Comparison of ENCODE assay signal across 19 cellular contexts in genomic region chr1:43890815-43891214, GRCh38. TPM values are rescaled to one million over a fixed set of nuclear protein-coding genes. Genes with fewer than 3 reads are reported as not detected.
A peak's percentile ranks its signal among the peaks of the same experiment; 100 is the strongest.
DNase-seq lines count a peak whose midpoint lies in the region; ATAC-seq, FAIRE-seq and TF ChIP-seq lines count a peak whose summit lies in the region.
"Had no signal": no experiment of that assay in that cellular context is flagged by ENCODE, and none has a peak within 500 bp of the region (broad histone marks: within the 10 kb centered on the region; RNA-seq: fewer than 3 reads in every experiment).

No MANE protein-coding gene starts in this region.

- no peak overlapping the region for H3K4me2 ChIP-seq in IMR-90 (ENCODE audit: low read depth, low read length)
- H3K4me2 ChIP-seq: A549 had no signal

- TF ChIP-seq RAD21 in IMR-90 (IDR thresholded peaks at IDR 0.05; ENCODE audit: low read length): no peak

- H3K9ac ChIP-seq in IMR-90 (ENCODE audit: low read depth, low read length): no peak overlapping the region

- peaks cover 0 to 2% (median 0%) of the 10 kb centered on the region in 7 donors for H3K4me1 Mint-ChIP-seq in naive thymus-derived CD4-positive, alpha-beta T cell

- no peaks in the 10 kb centered on the region for H3K9me3 Mint-ChIP-seq in naive thymus-derived CD4-positive, alpha-beta T cell

- no peak for FAIRE-seq in bronchial epithelial cell (lab: Jason Lieb, UNC)
- FAIRE-seq: A549, GM12892 had no signal

- H3K27ac ChIP-seq in IMR-90 (ENCODE audit: insufficient read depth, low read length): no peak overlapping the region
- H3K27ac ChIP-seq in naive thymus-derived CD4-positive, alpha-beta T cell (ENCODE audit: low read depth, low read length): no peak overlapping the region
- H3K27ac ChIP-seq: A549 had no signal

- no peak overlapping the region for H2AK9ac ChIP-seq in IMR-90 (replicated peaks; ENCODE audit: low read depth, low read length, poor library complexity)

- H3K9me1 ChIP-seq in IMR-90 (ENCODE audit: insufficient read depth, low read length): peaks cover 6% of the 10 kb centered on the region; the same call in 1 of the 2 replicates

- H3K27me3 ChIP-seq in IMR-90 (ENCODE audit: control insufficient read depth, insufficient read depth, low read length) (no peaks in the 10 kb centered on the region), bronchial epithelial cell (ENCODE audit: control insufficient read depth, insufficient read depth, low read length) (no peaks in the 10 kb centered on the region)
- H3K27me3 ChIP-seq in naive thymus-derived CD4-positive, alpha-beta T cell (ENCODE audit: control insufficient read depth in 2 of 2, insufficient read depth in 2 of 2, low read length in 2 of 2): no peaks in the 10 kb centered on the region

- no peak for TF ChIP-seq POLR2A in IMR-90 (IDR thresholded peaks at IDR 0.05; ENCODE audit: low read depth, low read length)

- BruUV-seq in IMR-90 (replicated peaks; lab: Mats Ljungman, UMichigan): no TSS peak

- H4K20me1 ChIP-seq in IMR-90 (ENCODE audit: insufficient read depth, low read length): 0 out of 2 replicates have a peak, but pooled peaks cover 4% of the 10 kb centered on the region

- H3K4ac ChIP-seq in IMR-90 (ENCODE audit: low read depth, low read length): no peak overlapping the region

- H2BK20ac ChIP-seq in IMR-90 (ENCODE audit: low read depth, low read length): no peak overlapping the region

- dilution Hi-C loops in IMR-90 (cut with HindIII; ENCODE audit: low sequenced_read_pairs, unreplicated experiment): no loop called here

- H3K4me3 Mint-ChIP-seq in naive thymus-derived CD4-positive, alpha-beta T cell: no peak overlapping the region

- H3K14ac ChIP-seq in IMR-90 (replicated peaks; ENCODE audit: low read depth, low read length): no peak overlapping the region

- no peaks in the 10 kb centered on the region for H3K9me3 ChIP-seq in IMR-90 (ENCODE audit: control insufficient read depth, insufficient read depth, low read length)
- H3K9me3 ChIP-seq in naive thymus-derived CD4-positive, alpha-beta T cell (ENCODE audit: control insufficient read depth in 2 of 3, low read length in 3 of 3): no peaks in the 10 kb centered on the region
- H3K9me3 ChIP-seq: A549 had no signal

- H3K36me3 Mint-ChIP-seq in naive thymus-derived CD4-positive, alpha-beta T cell: peaks cover 0 to 22% (median 11%) of the 10 kb centered on the region in 5 donors

- H2AFZ ChIP-seq in IMR-90 (replicated peaks; ENCODE audit: low read length, poor library complexity): no peak overlapping the region

- H4K8ac ChIP-seq in IMR-90 (ENCODE audit: low read depth in 2 of 2, low read length in 2 of 2): no peak overlapping the region

- H3K4me3 ChIP-seq in IMR-90 (ENCODE audit: insufficient read depth, low read depth, low read length) (no peak overlapping the region), bronchial epithelial cell (ENCODE audit: low read depth, low read length) (no peak overlapping the region)
- no peak overlapping the region for H3K4me3 ChIP-seq in naive thymus-derived CD4-positive, alpha-beta T cell (ENCODE audit: low read length)
- H3K4me3 ChIP-seq: A549 had no signal

- peaks cover 0 to 6% of the 10 kb centered on the region in 2 experiments; a peak in 1 of 4 replicates for H3K79me1 ChIP-seq in IMR-90 (ENCODE audit: low read depth in 1 of 2, low read length in 2 of 2)

- no peak overlapping the region for H2BK5ac ChIP-seq in IMR-90 (ENCODE audit: low read depth, low read length, poor library complexity, severe bottlenecking)

- in situ Hi-C loops in IMR-90 (cut with MboI; ENCODE audit: low sequenced_read_pairs): no loop called here

- no peak overlapping the region for H2BK15ac ChIP-seq in IMR-90 (ENCODE audit: low read depth, low read length)

- no peak overlapping the region for H3K18ac ChIP-seq in IMR-90 (ENCODE audit: low read depth, low read length)

- no peak overlapping the region for H3K27ac Mint-ChIP-seq in naive thymus-derived CD4-positive, alpha-beta T cell

- DNase-seq in EH (ENCODE audit: low read depth) (peak; percentile 40), IMR-90 (peak; percentile 28), bronchial epithelial cell (ENCODE audit: low read depth) (peak; percentile 48), glomerular endothelial cell (ENCODE audit: extremely low read depth, low read depth, low spot score) (peak; percentile 9), iPS-NIHi11 (ENCODE audit: low spot score) (no peak)
- DNase-seq in naive thymus-derived CD4-positive, alpha-beta T cell: no peak
- DNase-seq in activated T-cell treated with anti-CD3 and anti-CD28 coated beads, Interleukin-2, amount 50 U/mL, for 48 hours: no peak
- DNase-seq: C1 segment of cervical spinal cord; DND-41; H7; Kasumi-1; NCI-H1417; NCI-H1930; NCI-H526 treated with DMSO at 0.1 percent for 48 hours; NK-92 treated with Interleukin-12 subunit alpha and Interleukin-12 subunit beta, amount 100 ng/mL, for 24 hours; RPMI8226 had no signal

- H3K23ac ChIP-seq in IMR-90 (ENCODE audit: low read depth, low read length): no peak overlapping the region

- H2AK5ac ChIP-seq in IMR-90 (ENCODE audit: low read depth, low read length): no peak overlapping the region

- no peak for ATAC-seq in IMR-90 (ENCODE audit: low read depth)
- ATAC-seq in naive thymus-derived CD4-positive, alpha-beta T cell: no peak
- ATAC-seq: A549 had no signal

- no peak overlapping the region for H2BK120ac ChIP-seq in IMR-90 (ENCODE audit: low read depth, low read length)

- H3K56ac ChIP-seq in IMR-90 (ENCODE audit: extremely low read depth, insufficient read depth, low read length): no peak overlapping the region

- H4K91ac ChIP-seq in IMR-90 (ENCODE audit: insufficient read depth, low read depth, low read length): no peak overlapping the region

- CTCF ChIA-PET in IMR-90 (lab: Yijun Ruan, JAX): no interaction called here
- CTCF ChIA-PET in naive thymus-derived CD4-positive, alpha-beta T cell (lab: Charles Lee): no interaction called here

- H4K5ac ChIP-seq in IMR-90 (ENCODE audit: low read depth, low read length): no peak overlapping the region

- no peak for TF ChIP-seq CTCF in IMR-90 (conservative IDR thresholded peaks at IDR 0.05; ENCODE audit: low read depth, low read length)
- no peak for TF ChIP-seq CTCF in bronchial epithelial cell (IDR thresholded peaks at IDR 0.05; ENCODE audit: insufficient read depth, low read length, severe bottlenecking)

- intact Hi-C loops in IMR-90 (cut with micrococcal nuclease): no loop called here
- intact Hi-C loops in naive thymus-derived CD4-positive, alpha-beta T cell (cut with micrococcal nuclease): no loop called here

- no peaks in the 10 kb centered on the region for H3K27me3 Mint-ChIP-seq in naive thymus-derived CD4-positive, alpha-beta T cell

- H3K36me3 ChIP-seq in IMR-90 (ENCODE audit: control insufficient read depth, insufficient read depth, low read length) (peaks cover 5% of the 10 kb centered on the region; the same call in 1 of the 2 replicates), bronchial epithelial cell (ENCODE audit: control insufficient read depth, insufficient read depth, low read length) (peaks cover 1% of the 10 kb centered on the region)
- H3K36me3 ChIP-seq in naive thymus-derived CD4-positive, alpha-beta T cell (ENCODE audit: control insufficient read depth in 2 of 3, insufficient read depth in 3 of 3, low read length in 3 of 3): peaks cover 0 to 29% (median 0%) of the 10 kb centered on the region in 3 experiments

- POLR2A ChIA-PET in IMR-90 (lab: Charles Lee; ENCODE audit: unreplicated experiment): no interaction called here
- POLR2A ChIA-PET in naive thymus-derived CD4-positive, alpha-beta T cell (lab: Charles Lee): no interaction called here

- no peaks in the 10 kb centered on the region for H3K4me1 ChIP-seq in IMR-90 (ENCODE audit: control insufficient read depth, insufficient read depth, low read length)
- H3K4me1 ChIP-seq in naive thymus-derived CD4-positive, alpha-beta T cell (ENCODE audit: control insufficient read depth in 2 of 2, insufficient read depth in 2 of 2, low read length in 2 of 2): no peaks in the 10 kb centered on the region
- H3K4me1 ChIP-seq: A549 had no signal

- WGBS in IMR-90 (ENCODE audit: extremely low coverage in 2 of 2, insufficient read length in 1 of 2), 2 experiments: 94% methylated on average over 2 of the region's 5 CpGs; no CpG with 5 or more reads in 1 of the 2 experiments

TF ChIP-seq in IMR-90, 13 proteins besides CTCF, POLR2A, EP300 and RAD21 (continues in another document):
- TF ChIP-seq MXI1 (IDR thresholded peaks at IDR 0.05; ENCODE audit: borderline replicate concordance, low read depth, low read length): no peak
- TF ChIP-seq RFX5 (IDR thresholded peaks at IDR 0.05; ENCODE audit: low read depth, low read length): no peak
- no peak for TF ChIP-seq SMC3 (IDR thresholded peaks at IDR 0.05; ENCODE audit: low read depth, low read length)
- no peak for TF ChIP-seq BHLHE40 (IDR thresholded peaks at IDR 0.05; ENCODE audit: low read depth, low read length)
- no peak for TF ChIP-seq FOS (IDR thresholded peaks at IDR 0.05; ENCODE audit: low read depth, low read length)
- TF ChIP-seq MAZ (IDR thresholded peaks at IDR 0.05; ENCODE audit: borderline replicate concordance, low read depth, low read length): no peak
- no peak for TF ChIP-seq RCOR1 (IDR thresholded peaks at IDR 0.05; ENCODE audit: insufficient replicate concordance, low read length)
- no peak for TF ChIP-seq CHD1 (IDR thresholded peaks at IDR 0.05; ENCODE audit: low read depth, low read length)

RNA-seq across cellular contexts. Expression of gene ARTN, which starts 42.8 kb away (rescaled TPM):
- total RNA-seq in IMR-90 (2012; rRNA removed) (not detected in 2 replicates), bronchial epithelial cell (8.7 and 20.1 TPM in 2 replicates), glomerular endothelial cell (0.88 TPM in 1 of 2 replicates, not detected in the other)
- polyA plus RNA-seq in IMR-90 (2012; rRNA removed): 0.23 and 0.29 TPM in 2 replicates
- polyA plus RNA-seq in IMR-90 (2012; cell fraction: cytosol; rRNA removed): 0.06 and 0.30 TPM in 2 replicates
- 2.3 and 5.2 TPM in 2 replicates for polyA plus RNA-seq in IMR-90 (2012; cell fraction: nucleus; rRNA removed; ENCODE audit: low replicate concordance)
- 1 to 10 TPM in 1 of 5 experiments, under 1 TPM in 4; 0.51 to 2.2 (median 0.68) TPM for total RNA-seq in naive thymus-derived CD4-positive, alpha-beta T cell
- not detected for polyA plus RNA-seq in naive thymus-derived CD4-positive, alpha-beta T cell
- total RNA-seq: HT-29 had no signal

RNA-seq across cellular contexts. Expression of gene IPO13, which starts 55.9 kb away (rescaled TPM):
- 14.2 and 15.2 TPM in 2 replicates for total RNA-seq in IMR-90 (2012; rRNA removed)
- polyA plus RNA-seq in IMR-90 (2012; rRNA removed): 18.7 and 19.0 TPM in 2 replicates
- 17.0 and 20.8 TPM in 2 replicates for polyA plus RNA-seq in IMR-90 (2012; cell fraction: cytosol; rRNA removed)
- polyA plus RNA-seq in IMR-90 (2012; cell fraction: nucleus; rRNA removed; ENCODE audit: low replicate concordance): 38.2 and 128 TPM in 2 replicates
- total RNA-seq in bronchial epithelial cell: 13.2 and 19.8 TPM in 2 replicates
- total RNA-seq in glomerular endothelial cell: 21.2 and 27.1 TPM in 2 replicates
- 10 to 100 TPM; 10.1 to 32.3 (median 17.0) TPM for total RNA-seq in naive thymus-derived CD4-positive, alpha-beta T cell
- 10 to 100 TPM; 13.0 to 15.2 TPM for polyA plus RNA-seq in naive thymus-derived CD4-positive, alpha-beta T cell

Comparison
In these comparisons a context has a peak if more than half of its experiments do, and no peak if none do; other contexts are left out.
1. DNase-seq: peak in EH (single experiment), IMR-90 (single experiment), bronchial epithelial cell (single experiment) and glomerular endothelial cell (single experiment); none in naive thymus-derived CD4-positive, alpha-beta T cell (0 of 9), activated T-cell treated with anti-CD3 and anti-CD28 coated beads, Interleukin-2, amount 50 U/mL, for 48 hours (0 of 2) and iPS-NIHi11 (single experiment).